27 cellular contexts compared by ENCODE assay signal in the genomic region with DNA sequence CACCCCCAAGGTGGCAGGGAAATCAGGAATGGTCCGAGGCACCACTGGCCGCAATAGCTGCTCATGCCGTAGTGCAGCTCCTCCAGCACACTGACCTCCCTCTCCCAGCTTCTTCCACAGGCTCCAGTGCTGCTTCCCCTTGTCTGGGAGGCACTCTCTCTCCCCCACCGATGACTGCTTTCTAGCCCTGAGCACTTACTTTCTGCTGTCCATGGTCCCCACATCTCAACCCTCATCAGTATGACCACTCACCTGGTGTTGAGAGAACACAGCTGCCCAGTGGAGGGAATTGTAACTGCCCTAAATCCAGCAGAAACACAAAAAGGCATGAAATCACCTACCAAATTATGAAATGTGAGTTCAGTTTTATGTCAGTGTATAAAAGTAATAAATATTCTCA.
"Had no signal": no experiment of that assay in that cellular context is flagged by ENCODE, and none has a peak within 500 bp of the region (broad histone marks: within the 10 kb centered on the region; RNA-seq: fewer than 3 reads in every experiment).

No MANE protein-coding gene starts in this region.

- H3K4me3 Mint-ChIP-seq: activated naive CD4-positive, alpha-beta T cell treated with anti-CD3 and anti-CD28 coated beads for 36 hours; activated naive CD8-positive, alpha-beta T cell treated with anti-CD3 and anti-CD28 coated beads, Interleukin-2, amount 10 ng/mL, durations not matched to agents 7 days and 5 days; activated T-cell treated with anti-CD3 and anti-CD28 coated beads, Interleukin-2, amount 50 U/mL, for 4 hours; immature natural killer cell; natural killer cell treated with Interleukin-12 subunit alpha and Interleukin-12 subunit beta and Interleukin-15 and Interleukin-18, amount 100 ng/mL, for 72 hours; type B pancreatic cell had no signal

- H3K36me3 ChIP-seq: left ventricle myocardium inferior, neutrophil, ovary, prostate gland, right atrium auricular region, thoracic aorta, vagina, WERI-Rb-1 had no signal

- H3K4me1 Mint-ChIP-seq: activated naive CD8-positive, alpha-beta T cell treated with anti-CD3 and anti-CD28 coated beads, Interleukin-2, amount 10 ng/mL, durations not matched to agents 7 days and 5 days; immature natural killer cell had no signal

- H3K4me3 ChIP-seq: coronary artery, left ventricle myocardium inferior, ovary, prostate gland, right atrium auricular region, thoracic aorta, vagina had no signal

- H3K27ac ChIP-seq: coronary artery, left ventricle myocardium inferior, neutrophil, ovary, prostate gland, right atrium auricular region, thoracic aorta, vagina, WERI-Rb-1 had no signal

- H3K36me3 Mint-ChIP-seq: activated naive CD8-positive, alpha-beta T cell treated with anti-CD3 and anti-CD28 coated beads, Interleukin-2, amount 10 ng/mL, durations not matched to agents 7 days and 5 days; immature natural killer cell; natural killer cell treated with Interleukin-12 subunit alpha and Interleukin-12 subunit beta and Interleukin-15 and Interleukin-18, amount 100 ng/mL, for 72 hours; type B pancreatic cell had no signal

- DNase-seq: activated CD4-positive, alpha-beta T cell treated with anti-CD3 and anti-CD28 coated beads for 1 hour; activated CD8-positive, alpha-beta memory T cell treated with anti-CD3 and anti-CD28 coated beads for 24 hours; activated CD8-positive, alpha-beta memory T cell treated with anti-CD3 and anti-CD28 coated beads, Interleukin-2, amount 50 U/mL, for 4 hours; activated naive CD4-positive, alpha-beta T cell treated with anti-CD3 and anti-CD28 coated beads for 36 hours; activated naive CD8-positive, alpha-beta T cell treated with anti-CD3 and anti-CD28 coated beads, Interleukin-2, amount 10 ng/mL, durations not matched to agents 7 days and 5 days; activated T-cell treated with anti-CD3 and anti-CD28 coated beads, Interleukin-2, amount 50 U/mL, for 4 hours; amygdala; cerebellar nuclear complex; erythroblast; foreskin fibroblast; immature natural killer cell; kidney glomerular epithelial cell; left ventricle myocardium inferior; mammary epithelial cell; midbrain; ovary; stimulated activated CD4-positive, alpha-beta T cell treated with anti-CD3 and anti-CD28 coated beads, Interleukin-4, amount 100 ng/mL, for 24 hours; stimulated activated naive CD4-positive, alpha-beta T cell treated with Interleukin-2 at 50 U/mL for 16 hours; WERI-Rb-1 had no signal

- H3K27ac Mint-ChIP-seq: activated naive CD4-positive, alpha-beta T cell treated with anti-CD3 and anti-CD28 coated beads for 36 hours; activated naive CD8-positive, alpha-beta T cell treated with anti-CD3 and anti-CD28 coated beads, Interleukin-2, amount 10 ng/mL, durations not matched to agents 7 days and 5 days; immature natural killer cell; natural killer cell treated with Interleukin-12 subunit alpha and Interleukin-12 subunit beta and Interleukin-15 and Interleukin-18, amount 100 ng/mL, for 72 hours; type B pancreatic cell had no signal

- ATAC-seq: activated T-cell treated with anti-CD3 and anti-CD28 coated beads, Interleukin-2, amount 50 U/mL, for 4 hours; natural killer cell treated with Interleukin-12 subunit alpha and Interleukin-12 subunit beta and Interleukin-15 and Interleukin-18, amount 100 ng/mL, for 72 hours had no signal

- H3K27me3 ChIP-seq: ovary, right atrium auricular region, vagina had no signal

- H3K4me1 ChIP-seq: left ventricle myocardium inferior, prostate gland, right atrium auricular region, vagina had no signal

- H3K9me3 ChIP-seq: left ventricle myocardium inferior, neutrophil, ovary, prostate gland, right atrium auricular region, thoracic aorta, vagina had no signal

- H3K9me3 Mint-ChIP-seq: activated naive CD4-positive, alpha-beta T cell treated with anti-CD3 and anti-CD28 coated beads for 36 hours; activated naive CD8-positive, alpha-beta T cell treated with anti-CD3 and anti-CD28 coated beads, Interleukin-2, amount 10 ng/mL, durations not matched to agents 7 days and 5 days; activated T-cell treated with anti-CD3 and anti-CD28 coated beads, Interleukin-2, amount 50 U/mL, for 4 hours; immature natural killer cell; natural killer cell treated with Interleukin-12 subunit alpha and Interleukin-12 subunit beta and Interleukin-15 and Interleukin-18, amount 100 ng/mL, for 72 hours; type B pancreatic cell had no signal
